In genomic region chr16:2753523-2754020, GRCh38 we compare ENCODE assay signal across 1 cellular context.
TF ChIP-seq lines count a peak whose summit lies in the region.

No MANE protein-coding gene starts in this region.

TF ChIP-seq in HCT116, 20 proteins besides CTCF, POLR2A, EP300 and RAD21 (continued from another document):
- TF ChIP-seq, protein P1, sequence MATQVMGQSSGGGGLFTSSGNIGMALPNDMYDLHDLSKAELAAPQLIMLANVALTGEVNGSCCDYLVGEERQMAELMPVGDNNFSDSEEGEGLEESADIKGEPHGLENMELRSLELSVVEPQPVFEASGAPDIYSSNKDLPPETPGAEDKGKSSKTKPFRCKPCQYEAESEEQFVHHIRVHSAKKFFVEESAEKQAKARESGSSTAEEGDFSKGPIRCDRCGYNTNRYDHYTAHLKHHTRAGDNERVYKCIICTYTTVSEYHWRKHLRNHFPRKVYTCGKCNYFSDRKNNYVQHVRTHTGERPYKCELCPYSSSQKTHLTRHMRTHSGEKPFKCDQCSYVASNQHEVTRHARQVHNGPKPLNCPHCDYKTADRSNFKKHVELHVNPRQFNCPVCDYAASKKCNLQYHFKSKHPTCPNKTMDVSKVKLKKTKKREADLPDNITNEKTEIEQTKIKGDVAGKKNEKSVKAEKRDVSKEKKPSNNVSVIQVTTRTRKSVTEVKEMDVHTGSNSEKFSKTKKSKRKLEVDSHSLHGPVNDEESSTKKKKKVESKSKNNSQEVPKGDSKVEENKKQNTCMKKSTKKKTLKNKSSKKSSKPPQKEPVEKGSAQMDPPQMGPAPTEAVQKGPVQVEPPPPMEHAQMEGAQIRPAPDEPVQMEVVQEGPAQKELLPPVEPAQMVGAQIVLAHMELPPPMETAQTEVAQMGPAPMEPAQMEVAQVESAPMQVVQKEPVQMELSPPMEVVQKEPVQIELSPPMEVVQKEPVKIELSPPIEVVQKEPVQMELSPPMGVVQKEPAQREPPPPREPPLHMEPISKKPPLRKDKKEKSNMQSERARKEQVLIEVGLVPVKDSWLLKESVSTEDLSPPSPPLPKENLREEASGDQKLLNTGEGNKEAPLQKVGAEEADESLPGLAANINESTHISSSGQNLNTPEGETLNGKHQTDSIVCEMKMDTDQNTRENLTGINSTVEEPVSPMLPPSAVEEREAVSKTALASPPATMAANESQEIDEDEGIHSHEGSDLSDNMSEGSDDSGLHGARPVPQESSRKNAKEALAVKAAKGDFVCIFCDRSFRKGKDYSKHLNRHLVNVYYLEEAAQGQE (IDR thresholded peaks at IDR 0.05; ENCODE audit: low read depth), result no peak
- TF ChIP-seq ZBTB33 (IDR thresholded peaks at IDR 0.05; ENCODE audit: extremely low read depth, insufficient replicate concordance, low read length) (no peak), FOSL1 (IDR thresholded peaks at IDR 0.05; ENCODE audit: low read depth) (no peak), TCF7L2 (IDR thresholded peaks at IDR 0.05; ENCODE audit: borderline replicate concordance, extremely low read depth, insufficient read depth, insufficient read length) (no peak), YY1 (IDR thresholded peaks at IDR 0.05; ENCODE audit: extremely low read depth, insufficient replicate concordance, low read depth, low read length) (no peak)
